ENCODE assay signal across 8 cellular contexts in the genomic region with DNA sequence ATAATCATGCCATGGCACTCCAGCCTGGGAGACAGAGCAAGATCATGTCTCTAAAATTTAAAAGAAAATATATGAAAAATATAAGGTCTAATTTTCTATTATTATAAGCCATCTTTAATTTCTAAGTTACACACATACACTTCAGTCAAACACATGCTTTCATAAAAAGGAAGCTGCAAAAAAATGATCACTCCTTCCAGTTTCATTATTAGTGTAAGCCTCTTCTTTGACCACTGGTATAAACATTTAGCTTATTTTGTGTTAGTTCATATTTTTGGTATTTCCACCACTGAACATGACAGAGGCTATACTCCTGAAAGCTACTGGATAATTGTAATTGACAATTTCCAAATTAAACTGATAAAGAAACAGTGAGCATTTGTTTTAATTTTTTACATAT.
DNase-seq lines count a peak whose midpoint lies in the region; ATAC-seq and TF ChIP-seq lines count a peak whose summit lies in the region.

No MANE protein-coding gene starts in this region.

- no peaks in the 10 kb centered on the region for H3K36me3 Mint-ChIP-seq in T-cell

- H3K27ac Mint-ChIP-seq in T-cell: no peak overlapping the region

- no peak overlapping the region for H3K4me3 Mint-ChIP-seq in T-cell

- H3K9me3 Mint-ChIP-seq in T-cell: no peaks in the 10 kb centered on the region

- no peaks in the 10 kb centered on the region for H3K4me1 Mint-ChIP-seq in T-cell

- POLR2A ChIA-PET in T-cell (lab: Charles Lee): no interaction called here

- DNase-seq in NAMALWA (ENCODE audit: low spot score) (peak; percentile 26), erythroblast (lab: John Stamatoyannopoulos, UW) (no peak), SHP77 (lab: John Stamatoyannopoulos, UW) (no peak), T-cell (no peak), C1 segment of cervical spinal cord (lab: John Stamatoyannopoulos, UW) (no peak)

- no peak for TF ChIP-seq POLR2A in erythroblast (IDR thresholded peaks at IDR 0.05; ENCODE audit: low read length)

- H3K27me3 Mint-ChIP-seq in T-cell: peaks cover 9 to 12% of the 10 kb centered on the region in 2 donors

- ATAC-seq in GM18517 (IDR thresholded peaks at IDR 0.05; ENCODE audit: unreplicated experiment) (peak; percentile 84), GM21367 (IDR thresholded peaks at IDR 0.05; ENCODE audit: unreplicated experiment) (peak; percentile 82), HG03039 (IDR thresholded peaks at IDR 0.05; ENCODE audit: unreplicated experiment) (peak; percentile 71), T-cell (replicated peaks in 1 of 4) (no peak)

- CTCF ChIA-PET in T-cell (lab: Charles Lee): interaction anchor here in 1 of 2 donors (0.6 kb wide), 1 partner anchor 145 kb away, joined by 4 read pairs; no protein-coding TSS in a partner anchor

Comparison
In these comparisons a context has a peak if more than half of its experiments do, and no peak if none do; other contexts are left out.
1. ATAC-seq: peak in GM18517 (single experiment), GM21367 (single experiment) and HG03039 (single experiment); none in T-cell (0 of 4).